ENCODE assay signal across 9 cellular contexts in the genomic region with DNA sequence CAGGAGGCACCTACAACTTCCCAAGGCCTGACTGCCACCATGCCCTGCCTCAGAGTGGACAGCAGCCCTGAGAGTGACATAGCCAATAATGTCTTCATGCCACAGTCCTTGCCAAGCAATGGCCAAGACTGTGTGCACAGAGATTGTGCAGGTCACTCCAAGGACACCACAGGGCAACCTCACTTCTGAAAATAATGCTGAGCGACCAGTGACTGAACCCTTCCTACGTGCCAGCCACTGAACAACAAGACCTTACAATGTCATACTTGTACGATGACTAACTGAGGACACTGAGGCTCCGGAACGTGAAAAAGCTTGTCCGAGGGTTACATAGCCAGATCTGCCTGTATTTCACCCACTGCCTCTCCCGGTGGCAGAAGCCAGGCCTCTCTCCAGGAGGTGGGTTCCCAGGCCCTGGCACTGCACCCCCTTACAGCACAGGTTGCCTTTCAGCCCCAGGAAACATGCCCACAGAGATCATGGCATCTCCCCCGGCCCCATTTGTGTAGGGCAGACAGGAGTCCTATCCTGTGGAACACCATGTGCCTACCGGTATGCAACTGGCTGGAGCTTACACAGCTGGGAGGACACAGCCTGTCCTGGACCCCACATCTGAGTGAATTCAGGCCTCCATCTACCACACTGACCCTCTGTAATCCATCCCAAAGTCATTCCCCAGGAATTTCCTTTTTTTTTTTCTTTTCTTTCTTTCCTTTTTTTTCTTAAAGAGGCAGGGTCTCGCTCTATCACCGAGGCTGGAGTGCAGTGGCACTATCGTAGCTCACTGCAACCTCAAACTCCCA.
DNase-seq lines count a peak whose midpoint lies in the region; ATAC-seq and TF ChIP-seq lines count a peak whose summit lies in the region.
"Had no signal": no experiment of that assay in that cellular context is flagged by ENCODE, and none has a peak within 500 bp of the region (broad histone marks: within the 10 kb centered on the region; RNA-seq: fewer than 3 reads in every experiment).

No MANE protein-coding gene starts in this region.

- H3K36me3 ChIP-seq in GM23338 (ENCODE audit: insufficient read depth) (0 out of 2 replicates have a peak, but pooled peaks cover 2% of the 10 kb centered on the region), prostate gland (no peaks in the 10 kb centered on the region)

- no peak for DNase-seq in GM23338 (ENCODE audit: low spot score)
- no peak for DNase-seq in activated CD8-positive, alpha-beta T cell treated with anti-CD3 and anti-CD28 coated beads, Interleukin-2, amount 10 ng/mL, durations not matched to agents 7 days and 5 days
- no peak for DNase-seq in Right ventricle myocardium superior
- no peak for DNase-seq in SIG-M5 (lab: John Stamatoyannopoulos, UW)
- DNase-seq in prostate gland (ENCODE audit: low spot score): no peak
- DNase-seq in substantia nigra (lab: John Stamatoyannopoulos, UW): no peak
- no peak for DNase-seq in NCI-H1417 treated with DMSO at 0.1 percent for 48 hours (lab: John Stamatoyannopoulos, UW)
- DNase-seq: activated CD4-positive, alpha-beta T cell treated with anti-CD3 and anti-CD28 coated beads for 4 hours had no signal

- intact Hi-C loops in Right ventricle myocardium superior (cut with DNase I) (loop anchor here (5.0 kb wide), 1 partner anchor 78 kb away; no protein-coding TSS in a partner anchor), prostate gland (cut with DNase I) (loop anchor here (2.0 to 5.0 kb wide), 3 partner anchors 83 to 211 kb away; partner anchors contain the start of gene HEG1)

- no peaks in the 10 kb centered on the region for H4K20me1 ChIP-seq in GM23338 (replicated peaks; ENCODE audit: insufficient read depth)

- H3K9me3 ChIP-seq in prostate gland: no peaks in the 10 kb centered on the region

- peaks cover 4% of the 10 kb centered on the region; the same call in 1 of the 3 replicates for H3K36me3 Mint-ChIP-seq in GM23338 (ENCODE audit: low read depth)
- peaks cover 10% of the 10 kb centered on the region for H3K36me3 Mint-ChIP-seq in activated CD8-positive, alpha-beta T cell treated with anti-CD3 and anti-CD28 coated beads, Interleukin-2, amount 10 ng/mL, durations not matched to agents 7 days and 5 days (ENCODE audit: low read depth)
- H3K36me3 Mint-ChIP-seq in stimulated activated memory B cell treated with anti-CD40 and anti-IgM and Interleukin-4, amounts not matched to agents 10 μg/mL and 1 μg/mL and 100 μg/mL, for 72 hours: no peaks in the 10 kb centered on the region

- H3K4me3 ChIP-seq in GM23338 (no peak overlapping the region), prostate gland (no peak overlapping the region)

- peaks cover 35% of the 10 kb centered on the region for H3K4me1 ChIP-seq in GM23338 (ENCODE audit: insufficient read depth)
- H3K4me1 ChIP-seq in prostate gland (replicated peaks): peaks cover 4% of the 10 kb centered on the region

- peaks cover 25% of the 10 kb centered on the region for H3K27me3 Mint-ChIP-seq in GM23338 (ENCODE audit: insufficient read depth, low read depth, poor library complexity)
- peaks cover 15% of the 10 kb centered on the region for H3K27me3 Mint-ChIP-seq in activated CD8-positive, alpha-beta T cell treated with anti-CD3 and anti-CD28 coated beads, Interleukin-2, amount 10 ng/mL, durations not matched to agents 7 days and 5 days (ENCODE audit: low read depth)
- H3K27me3 Mint-ChIP-seq in stimulated activated memory B cell treated with anti-CD40 and anti-IgM and Interleukin-4, amounts not matched to agents 10 μg/mL and 1 μg/mL and 100 μg/mL, for 72 hours: no peaks in the 10 kb centered on the region

- no peaks in the 10 kb centered on the region for H3K79me2 ChIP-seq in GM23338 (replicated peaks; ENCODE audit: insufficient read depth)

- no peak overlapping the region for H3K27ac Mint-ChIP-seq in GM23338
- peak overlapping the region; percentile 97 for H3K27ac Mint-ChIP-seq in activated CD8-positive, alpha-beta T cell treated with anti-CD3 and anti-CD28 coated beads, Interleukin-2, amount 10 ng/mL, durations not matched to agents 7 days and 5 days
- H3K27ac Mint-ChIP-seq in stimulated activated memory B cell treated with anti-CD40 and anti-IgM and Interleukin-4, amounts not matched to agents 10 μg/mL and 1 μg/mL and 100 μg/mL, for 72 hours: peak overlapping the region; percentile 94

- CTCF ChIA-PET in activated CD8-positive, alpha-beta T cell treated with anti-CD3 and anti-CD28 coated beads, Interleukin-2, amount 10 ng/mL, durations not matched to agents 7 days and 5 days (lab: Charles Lee): interaction anchor here (0.8 to 3.2 kb wide), 6 partner anchors 8 to 205 kb away, joined by 3 to 16 read pairs (median 4); partner anchors contain the start of gene MUC13

- 70% methylated on average over 12 of the region's 12 CpGs for WGBS in prostate gland

- H3K27me3 ChIP-seq in GM23338 (ENCODE audit: insufficient read depth) (peaks cover 7% of the 10 kb centered on the region), prostate gland (replicated peaks; ENCODE audit: insufficient read depth) (no peaks in the 10 kb centered on the region)

- peaks cover 3% of the 10 kb centered on the region for H3F3A ChIP-seq in GM23338 (replicated peaks; ENCODE audit: low read depth)

- H3K4me2 ChIP-seq in GM23338: no peak overlapping the region

- no peak overlapping the region for H3K27ac ChIP-seq in GM23338 (ENCODE audit: low read depth)
- no peak overlapping the region for H3K27ac ChIP-seq in prostate gland
- no peak overlapping the region for H3K27ac ChIP-seq in substantia nigra (ENCODE audit: low read depth, low read length, poor library complexity, severe bottlenecking)

- TF ChIP-seq CTCF in GM23338 (conservative IDR thresholded peaks at IDR 0.05; ENCODE audit: low read depth in 2 of 2) (no peak), prostate gland (IDR thresholded peaks at IDR 0.05) (no peak)

- no peaks in the 10 kb centered on the region for H3K9me3 Mint-ChIP-seq in GM23338
- H3K9me3 Mint-ChIP-seq in activated CD8-positive, alpha-beta T cell treated with anti-CD3 and anti-CD28 coated beads, Interleukin-2, amount 10 ng/mL, durations not matched to agents 7 days and 5 days (ENCODE audit: insufficient read depth): peaks cover 3% of the 10 kb centered on the region
- no peaks in the 10 kb centered on the region for H3K9me3 Mint-ChIP-seq in stimulated activated memory B cell treated with anti-CD40 and anti-IgM and Interleukin-4, amounts not matched to agents 10 μg/mL and 1 μg/mL and 100 μg/mL, for 72 hours

- H3K9me2 ChIP-seq in GM23338 (ENCODE audit: insufficient read depth): no peaks in the 10 kb centered on the region

- H2AFZ ChIP-seq in GM23338: no peak overlapping the region

- peak overlapping the region; percentile 34; the same call in 1 of the 3 replicates for H3K4me3 Mint-ChIP-seq in GM23338
- no peak overlapping the region for H3K4me3 Mint-ChIP-seq in activated CD8-positive, alpha-beta T cell treated with anti-CD3 and anti-CD28 coated beads, Interleukin-2, amount 10 ng/mL, durations not matched to agents 7 days and 5 days
- no peak overlapping the region for H3K4me3 Mint-ChIP-seq in stimulated activated memory B cell treated with anti-CD40 and anti-IgM and Interleukin-4, amounts not matched to agents 10 μg/mL and 1 μg/mL and 100 μg/mL, for 72 hours

- ATAC-seq in GM23338 (no peak), Right ventricle myocardium superior (ENCODE audit: poor library complexity) (peak; percentile 19)
- no peak for ATAC-seq in activated CD8-positive, alpha-beta T cell treated with anti-CD3 and anti-CD28 coated beads, Interleukin-2, amount 10 ng/mL, durations not matched to agents 7 days and 5 days
- ATAC-seq in stimulated activated memory B cell treated with anti-CD40 and anti-IgM and Interleukin-4, amounts not matched to agents 10 μg/mL and 1 μg/mL and 100 μg/mL, for 72 hours: no peak

- H3K4me1 Mint-ChIP-seq in GM23338: peaks cover 39% of the 10 kb centered on the region
- peaks cover 81% of the 10 kb centered on the region for H3K4me1 Mint-ChIP-seq in activated CD8-positive, alpha-beta T cell treated with anti-CD3 and anti-CD28 coated beads, Interleukin-2, amount 10 ng/mL, durations not matched to agents 7 days and 5 days (ENCODE audit: low read depth)
- H3K4me1 Mint-ChIP-seq in stimulated activated memory B cell treated with anti-CD40 and anti-IgM and Interleukin-4, amounts not matched to agents 10 μg/mL and 1 μg/mL and 100 μg/mL, for 72 hours: peaks cover 66% of the 10 kb centered on the region

- POLR2A ChIA-PET in activated CD8-positive, alpha-beta T cell treated with anti-CD3 and anti-CD28 coated beads, Interleukin-2, amount 10 ng/mL, durations not matched to agents 7 days and 5 days (lab: Charles Lee): no interaction called here

- TF ChIP-seq POLR2A in prostate gland (IDR thresholded peaks at IDR 0.05): no peak

TF ChIP-seq in GM23338, 12 proteins besides CTCF, POLR2A, EP300 and RAD21 (continues in another document):
- TF ChIP-seq REST (IDR thresholded peaks at IDR 0.05; ENCODE audit: unreplicated experiment) (no peak), EZH2 (IDR thresholded peaks at IDR 0.05; ENCODE audit: low read depth, unreplicated experiment) (no peak), EZH2phosphoT487 (IDR thresholded peaks at IDR 0.05; ENCODE audit: unreplicated experiment) (no peak)
